Comparison of ENCODE assay signal across 8 cellular contexts in genomic region chr3:155744091-155744625, GRCh38. TPM values are rescaled to one million over a fixed set of nuclear protein-coding genes. Genes with fewer than 3 reads are reported as not detected.
DNase-seq lines count a peak whose midpoint lies in the region; ATAC-seq and TF ChIP-seq lines count a peak whose summit lies in the region.

No MANE protein-coding gene starts in this region.

- DNase-seq in Caki2 (ENCODE audit: low read depth) (peak; percentile 79), Kasumi-1 (lab: John Stamatoyannopoulos, UW) (peak; percentile 8 to 16), SK-N-SH (peak; percentile 93), ascending aorta (ENCODE audit: low spot score in 2 of 2) (peak in 1 of 2 donors; percentile 63)

- peak overlapping the region; percentile 49 for H3K9ac ChIP-seq in SK-N-SH
- H3K9ac ChIP-seq in iPS-18a (ENCODE audit: low read length): peak overlapping the region; percentile 74
- H3K9ac ChIP-seq in skeletal muscle satellite cell (ENCODE audit: low read depth, low read length): peak overlapping the region; percentile 32

- H3K27ac ChIP-seq in SK-N-SH (ENCODE audit: low read depth in 2 of 2, low read length in 1 of 2) (peak overlapping the region in 1 of 2 experiments; percentile 53; a peak in 1 of 4 replicates), ascending aorta (no peak overlapping the region), iPS-18a (ENCODE audit: low read length) (peak overlapping the region; percentile 46)

- no peak for TF ChIP-seq EP300 in SK-N-SH (IDR thresholded peaks at IDR 0.05; ENCODE audit: borderline replicate concordance in 1 of 2, low read depth in 1 of 2, low read length in 1 of 2)

- H3K27me3 ChIP-seq in SK-N-SH (ENCODE audit: insufficient read depth) (peaks cover 13% of the 10 kb centered on the region; the same call in 1 of the 2 replicates), ascending aorta (no peaks in the 10 kb centered on the region), iPS-18a (ENCODE audit: control insufficient read depth, insufficient read depth, low read length) (no peaks in the 10 kb centered on the region), skeletal muscle satellite cell (ENCODE audit: control insufficient read depth, insufficient read depth, low read length) (peaks cover 22% of the 10 kb centered on the region)

- CTCF ChIA-PET in SK-N-SH (lab: Yijun Ruan, JAX): interaction anchor here (1.2 to 1.6 kb wide), 3 partner anchors 8 to 126 kb away, joined by 3 to 4 read pairs (median 3); no protein-coding TSS in a partner anchor

- peak overlapping the region; percentile 98 for H3K4me2 ChIP-seq in SK-N-SH
- H3K4me2 ChIP-seq in skeletal muscle satellite cell (ENCODE audit: low read length): peak overlapping the region; percentile 98

- in situ Hi-C loops in Caki2 (cut with HindIII; ENCODE audit: low pct_unique_long_range_greater_than_20kb, low sequenced_read_pairs): no loop called here

- H3K9me2 ChIP-seq in SK-N-SH: no peaks in the 10 kb centered on the region

- H3K9me3 ChIP-seq in SK-N-SH (no peaks in the 10 kb centered on the region), ascending aorta (no peaks in the 10 kb centered on the region), iPS-18a (ENCODE audit: control insufficient read depth, low read depth, low read length) (no peaks in the 10 kb centered on the region), skeletal muscle satellite cell (replicated peaks; ENCODE audit: low read length) (no peaks in the 10 kb centered on the region)

- H3K79me2 ChIP-seq in SK-N-SH (ENCODE audit: insufficient read depth): no peaks in the 10 kb centered on the region

- H4K20me1 ChIP-seq in SK-N-SH (ENCODE audit: insufficient read depth): no peaks in the 10 kb centered on the region

- ATAC-seq in GM21576 (IDR thresholded peaks at IDR 0.05; ENCODE audit: unreplicated experiment) (peak; percentile 39), HG03280 (IDR thresholded peaks at IDR 0.05; ENCODE audit: unreplicated experiment) (no peak)

- POLR2A ChIA-PET in SK-N-SH (lab: Yijun Ruan, JAX): no interaction called here

- H3K36me3 ChIP-seq in SK-N-SH (replicated peaks in 1 of 2; ENCODE audit: control insufficient read depth in 1 of 2, insufficient read depth in 2 of 2, low read length in 1 of 2): no peaks in the 10 kb centered on the region
- H3K36me3 ChIP-seq in ascending aorta: no peaks in the 10 kb centered on the region
- H3K36me3 ChIP-seq in iPS-18a (ENCODE audit: control insufficient read depth, low read depth, low read length): no peaks in the 10 kb centered on the region
- no peaks in the 10 kb centered on the region for H3K36me3 ChIP-seq in skeletal muscle satellite cell (ENCODE audit: insufficient read depth, low read length)

- peak overlapping the region; percentile 99 for H2AFZ ChIP-seq in SK-N-SH (ENCODE audit: low read depth)

- no peak for TF ChIP-seq RAD21 in SK-N-SH (IDR thresholded peaks at IDR 0.05; ENCODE audit: low read length)

- WGBS in SK-N-SH (ENCODE audit: low lambda C conversion rate): 1% methylated on average over 18 of the region's 46 CpGs

- peaks cover 0 to 6% of the 10 kb centered on the region in 2 experiments; a peak in 1 of 4 replicates for H3K4me1 ChIP-seq in SK-N-SH (ENCODE audit: control insufficient read depth in 1 of 2, insufficient read depth in 2 of 2, low read depth in 1 of 2, low read length in 1 of 2)
- peaks cover 0 to 7% of the 10 kb centered on the region in 2 donors for H3K4me1 ChIP-seq in ascending aorta
- peaks cover 42% of the 10 kb centered on the region for H3K4me1 ChIP-seq in iPS-18a (ENCODE audit: control insufficient read depth, low read depth, low read length)
- peaks cover 16% of the 10 kb centered on the region for H3K4me1 ChIP-seq in skeletal muscle satellite cell (ENCODE audit: control insufficient read depth, insufficient read depth, low read length)

- peak overlapping the region; percentile 79 to 82 for H3K4me3 ChIP-seq in SK-N-SH (ENCODE audit: low read depth in 2 of 2, low read length in 1 of 2)
- peak overlapping the region; percentile 56 to 71 for H3K4me3 ChIP-seq in ascending aorta
- H3K4me3 ChIP-seq in iPS-18a (ENCODE audit: low read length): peak overlapping the region; percentile 90
- peak overlapping the region; percentile 78 for H3K4me3 ChIP-seq in skeletal muscle satellite cell (ENCODE audit: low read length)

- TF ChIP-seq CTCF in SK-N-SH (IDR thresholded peaks at IDR 0.05) (no peak), ascending aorta (IDR thresholded peaks at IDR 0.05) (no peak)

- no peaks in the 10 kb centered on the region for H3F3A ChIP-seq in SK-N-SH (replicated peaks; ENCODE audit: insufficient read depth)

- intact Hi-C loops in ascending aorta (cut with DNase I): no loop called here

TF ChIP-seq in SK-N-SH, 30 proteins besides CTCF, POLR2A, EP300 and RAD21:
- TF ChIP-seq MXI1 (IDR thresholded peaks at IDR 0.05; ENCODE audit: low read depth, low read length) (peak; percentile 50; the same call in 1 of the 2 replicates), NRF1 (IDR thresholded peaks at IDR 0.05; ENCODE audit: low read depth, low read length) (peak; percentile 84), RFX5 (IDR thresholded peaks at IDR 0.05; ENCODE audit: low read length) (no peak)
- TF ChIP-seq, protein P1, sequence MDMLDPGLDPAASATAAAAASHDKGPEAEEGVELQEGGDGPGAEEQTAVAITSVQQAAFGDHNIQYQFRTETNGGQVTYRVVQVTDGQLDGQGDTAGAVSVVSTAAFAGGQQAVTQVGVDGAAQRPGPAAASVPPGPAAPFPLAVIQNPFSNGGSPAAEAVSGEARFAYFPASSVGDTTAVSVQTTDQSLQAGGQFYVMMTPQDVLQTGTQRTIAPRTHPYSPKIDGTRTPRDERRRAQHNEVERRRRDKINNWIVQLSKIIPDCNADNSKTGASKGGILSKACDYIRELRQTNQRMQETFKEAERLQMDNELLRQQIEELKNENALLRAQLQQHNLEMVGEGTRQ (IDR thresholded peaks at IDR 0.05; ENCODE audit: borderline replicate concordance, low read depth, low read length): no peak

RNA-seq across cellular contexts. Expression of gene PLCH1, which starts 0.7 kb away (rescaled TPM):
- total RNA-seq in Caki2 (2014; rRNA removed; shearing (Covaris generic); ENCODE audit: low replicate concordance): 2.7 and 5.6 TPM in 2 replicates
- 0.08 and 0.26 TPM in 2 replicates for polyA plus RNA-seq in SK-N-SH (2012; rRNA removed)
- polyA plus RNA-seq in SK-N-SH (2012; cell fraction: cytosol; rRNA removed): 0.10 and 0.13 TPM in 2 replicates
- 0.15 and 0.23 TPM in 2 replicates for polyA plus RNA-seq in SK-N-SH (2012; cell fraction: nucleus; rRNA removed)
- total RNA-seq in ascending aorta: not detected
- under 0.01 TPM in 2 replicates for total RNA-seq in skeletal muscle satellite cell (2012; rRNA removed)
